Comparison of ENCODE assay signal across 22 cellular contexts in genomic region chrX:140355922-140356321, GRCh38.
"Had no signal": no experiment of that assay in that cellular context is flagged by ENCODE, and none has a peak within 500 bp of the region (broad histone marks: within the 10 kb centered on the region; RNA-seq: fewer than 3 reads in every experiment).

No MANE protein-coding gene starts in this region.

- H3K36me3 Mint-ChIP-seq: immature natural killer cell, memory B cell, mesothelial cell of epicardium, naive B cell had no signal

- H3K27me3 ChIP-seq: esophagus muscularis mucosa, foreskin keratinocyte, gastroesophageal sphincter, hepatocyte had no signal

- H3K36me3 ChIP-seq: esophagus muscularis mucosa, gastroesophageal sphincter, heart left ventricle, lower lobe of right lung had no signal

- H3K4me2 ChIP-seq: hepatocyte had no signal

- H3K27ac ChIP-seq: coronary artery, esophagus muscularis mucosa, foreskin keratinocyte, gastroesophageal sphincter, heart left ventricle, hepatocyte, lower lobe of right lung had no signal

- H3K9me3 Mint-ChIP-seq: memory B cell, mesothelial cell of epicardium had no signal

- H3K4me1 ChIP-seq: esophagus muscularis mucosa, foreskin keratinocyte, gastroesophageal sphincter, heart left ventricle, lower lobe of right lung had no signal

- ATAC-seq: effector memory CD8-positive, alpha-beta T cell; foreskin keratinocyte; gastroesophageal sphincter; heart left ventricle; left colon; left lobe of liver; left ventricle myocardium superior; mucosa of descending colon had no signal

- H3K4me1 Mint-ChIP-seq: immature natural killer cell, memory B cell, naive B cell had no signal

- DNase-seq: effector CD8-positive, alpha-beta T cell; effector memory CD8-positive, alpha-beta T cell; foreskin keratinocyte; heart left ventricle; hypothalamus; immature natural killer cell; islet precursor cell; kidney; kidney glomerular epithelial cell; left colon; left ventricle myocardium superior; lower lobe of right lung; mammary epithelial cell; mucosa of descending colon; naive B cell had no signal

- H3K4me3 Mint-ChIP-seq: effector memory CD8-positive, alpha-beta T cell; immature natural killer cell; memory B cell; mesothelial cell of epicardium; naive B cell had no signal

- H3K9me3 ChIP-seq: esophagus muscularis mucosa, gastroesophageal sphincter, heart left ventricle, lower lobe of right lung, mucosa of descending colon had no signal

- H3K27ac Mint-ChIP-seq: effector memory CD8-positive, alpha-beta T cell; immature natural killer cell; memory B cell; mesothelial cell of epicardium; naive B cell had no signal

- H3K27me3 Mint-ChIP-seq: effector memory CD8-positive, alpha-beta T cell; memory B cell; naive B cell had no signal

- H3K79me2 ChIP-seq: hepatocyte had no signal

- H3K4me3 ChIP-seq: coronary artery, esophagus muscularis mucosa, gastroesophageal sphincter, heart left ventricle, hepatocyte, lower lobe of right lung, mucosa of descending colon had no signal
